ENCODE assay signal across 8 cellular contexts in genomic region chr21:33975548-33976081, GRCh38.
DNase-seq lines count a peak whose midpoint lies in the region; ATAC-seq, FAIRE-seq and TF ChIP-seq lines count a peak whose summit lies in the region.

No MANE protein-coding gene starts in this region.

- no peaks in the 10 kb centered on the region for H4K20me1 ChIP-seq in endothelial cell of umbilical vein (replicated peaks; ENCODE audit: control insufficient read depth, extremely low read depth, insufficient read depth, low read length)

- H3K9ac ChIP-seq in endothelial cell of umbilical vein (replicated peaks; ENCODE audit: extremely low read depth, insufficient read depth, low read length) (no peak overlapping the region), skeletal muscle satellite cell (ENCODE audit: low read depth, low read length) (peak overlapping the region; percentile 73)

- H3K4me2 ChIP-seq in endothelial cell of umbilical vein (ENCODE audit: insufficient read depth, low read length) (no peak overlapping the region), skeletal muscle satellite cell (ENCODE audit: low read length) (peak overlapping the region; percentile 61)

- no peak for TF ChIP-seq POLR2A in endothelial cell of umbilical vein (IDR thresholded peaks at IDR 0.05; ENCODE audit: low read depth, low read length)

- no peak for TF ChIP-seq CTCF in endothelial cell of umbilical vein (IDR thresholded peaks at IDR 0.05; ENCODE audit: extremely low read depth in 1 of 2, insufficient read depth in 1 of 2, low read depth in 1 of 2, low read length in 2 of 2)

- H3K9me3 ChIP-seq in endothelial cell of umbilical vein (replicated peaks; ENCODE audit: control insufficient read depth, insufficient read depth, low read length) (no peaks in the 10 kb centered on the region), skeletal muscle satellite cell (replicated peaks; ENCODE audit: low read length) (no peaks in the 10 kb centered on the region)

- intact Hi-C loops in endothelial cell of umbilical vein (cut with micrococcal nuclease): no loop called here

- no peaks in the 10 kb centered on the region for H3K79me2 ChIP-seq in endothelial cell of umbilical vein (ENCODE audit: control insufficient read depth, insufficient read depth, low read length)

- CTCF ChIA-PET in endothelial cell of umbilical vein (lab: Charles Lee): no interaction called here

- FAIRE-seq in HTR-8/SVneo (lab: Jason Lieb, UNC): no peak
- FAIRE-seq in endothelial cell of umbilical vein (lab: Jason Lieb, UNC): peak; percentile 21

- no peaks in the 10 kb centered on the region for H3K36me3 ChIP-seq in endothelial cell of umbilical vein (ENCODE audit: control insufficient read depth in 2 of 2, extremely low read depth in 1 of 2, insufficient read depth in 2 of 2, low read length in 2 of 2)
- H3K36me3 ChIP-seq in skeletal muscle satellite cell (ENCODE audit: insufficient read depth, low read length): no peaks in the 10 kb centered on the region

- dilution Hi-C loops in endothelial cell of umbilical vein (cut with MboI; ENCODE audit: extremely low pct_ligation_motif_present, low sequenced_read_pairs): no loop called here

- DNase-seq in EH (ENCODE audit: low read depth) (peak; percentile 65), HTR-8/SVneo (ENCODE audit: insufficient read length, low spot score) (peak; percentile 25), endothelial cell of umbilical vein (ENCODE audit: low read depth, low spot score) (no peak), NCI-H1694 treated with DMSO at 0.1 percent for 48 hours (lab: John Stamatoyannopoulos, UW) (no peak), D341Med (ENCODE audit: low spot score) (no peak)
- DNase-seq in activated CD4-positive, alpha-beta T cell treated with anti-CD3 and anti-CD28 coated beads for 1 hour: peak; percentile 19

- no peak overlapping the region for H3K27ac ChIP-seq in endothelial cell of umbilical vein (ENCODE audit: insufficient read depth, low read depth, low read length)

- H3K27me3 ChIP-seq in endothelial cell of umbilical vein (ENCODE audit: control insufficient read depth in 2 of 2, insufficient read depth in 2 of 2, low read length in 2 of 2) (peaks cover 0 to 6% of the 10 kb centered on the region in 2 experiments), skeletal muscle satellite cell (ENCODE audit: control insufficient read depth, insufficient read depth, low read length) (no peaks in the 10 kb centered on the region)

- POLR2A ChIA-PET in endothelial cell of umbilical vein (lab: Charles Lee): no interaction called here

- no peaks in the 10 kb centered on the region for H3K9me1 ChIP-seq in endothelial cell of umbilical vein (replicated peaks; ENCODE audit: control insufficient read depth, extremely low read depth, insufficient read depth, low read length)

- H3K4me1 ChIP-seq in endothelial cell of umbilical vein (ENCODE audit: control insufficient read depth, extremely low read depth, insufficient read depth, low read length): peaks cover 13% of the 10 kb centered on the region
- H3K4me1 ChIP-seq in skeletal muscle satellite cell (ENCODE audit: control insufficient read depth, insufficient read depth, low read length): peaks cover 54% of the 10 kb centered on the region

- no peak overlapping the region for H2AFZ ChIP-seq in endothelial cell of umbilical vein (ENCODE audit: low read depth, low read length)

- no peak overlapping the region for H3K4me3 ChIP-seq in endothelial cell of umbilical vein (replicated peaks in 1 of 3; ENCODE audit: insufficient read depth in 1 of 3, low read depth in 1 of 3, low read length in 3 of 3)
- H3K4me3 ChIP-seq in skeletal muscle satellite cell (ENCODE audit: low read length): peak overlapping the region; percentile 26

- peak; percentile 84 for ATAC-seq in GM21447 (IDR thresholded peaks at IDR 0.05; ENCODE audit: unreplicated experiment)

- no TSS peak for BruUV-seq in endothelial cell of umbilical vein (replicated peaks; lab: Mats Ljungman, UMichigan)

TF ChIP-seq in endothelial cell of umbilical vein, 7 proteins besides CTCF, POLR2A, EP300 and RAD21:
- no peak for TF ChIP-seq GATA2 (IDR thresholded peaks at IDR 0.05; ENCODE audit: insufficient read depth, insufficient read length, low read depth, low read length)
- peak; percentile 41 for TF ChIP-seq FOS (IDR thresholded peaks at IDR 0.05; ENCODE audit: borderline replicate concordance, insufficient read depth, low read length)
- TF ChIP-seq JUN (IDR thresholded peaks at IDR 0.05; ENCODE audit: borderline replicate concordance, insufficient read depth, insufficient read length, low read depth): no peak
- TF ChIP-seq MAX (IDR thresholded peaks at IDR 0.05; ENCODE audit: insufficient read depth, insufficient read length): no peak
- TF ChIP-seq MYC (IDR thresholded peaks at IDR 0.05; ENCODE audit: low read depth, low read length): no peak

Comparison
In these comparisons a context has a peak if more than half of its experiments do, and no peak if none do; other contexts are left out.
1. DNase-seq: peak in EH (single experiment), HTR-8/SVneo (single experiment) and activated CD4-positive, alpha-beta T cell treated with anti-CD3 and anti-CD28 coated beads for 1 hour (single experiment); none in endothelial cell of umbilical vein (single experiment), NCI-H1694 treated with DMSO at 0.1 percent for 48 hours (single experiment) and D341Med (single experiment).